ENCODE assay signal across 1 cellular context in the genomic region with DNA sequence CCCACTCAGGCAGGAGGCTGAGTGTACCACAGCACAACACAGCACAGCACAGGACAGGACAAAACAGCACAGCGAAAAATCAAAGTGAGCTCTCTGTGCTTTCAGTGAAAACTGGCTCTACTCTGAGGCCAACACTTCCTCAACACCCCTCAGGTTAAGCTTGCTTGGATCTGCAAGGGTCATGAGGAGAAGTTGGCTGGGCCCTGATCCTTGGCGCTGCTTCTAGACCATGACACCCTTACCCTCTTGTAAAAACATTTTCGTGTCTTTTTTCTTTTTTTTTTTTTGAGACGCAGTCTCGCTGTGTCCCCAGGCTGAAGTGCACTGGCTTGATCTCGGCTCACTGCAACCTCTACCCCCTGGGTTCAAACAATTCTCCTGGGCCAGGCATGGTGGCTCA.
TF ChIP-seq lines count a peak whose summit lies in the region.

No MANE protein-coding gene starts in this region.

TF ChIP-seq in HCT116, 20 proteins besides CTCF, POLR2A, EP300 and RAD21 (continued from another document):
- TF ChIP-seq, protein P1, sequence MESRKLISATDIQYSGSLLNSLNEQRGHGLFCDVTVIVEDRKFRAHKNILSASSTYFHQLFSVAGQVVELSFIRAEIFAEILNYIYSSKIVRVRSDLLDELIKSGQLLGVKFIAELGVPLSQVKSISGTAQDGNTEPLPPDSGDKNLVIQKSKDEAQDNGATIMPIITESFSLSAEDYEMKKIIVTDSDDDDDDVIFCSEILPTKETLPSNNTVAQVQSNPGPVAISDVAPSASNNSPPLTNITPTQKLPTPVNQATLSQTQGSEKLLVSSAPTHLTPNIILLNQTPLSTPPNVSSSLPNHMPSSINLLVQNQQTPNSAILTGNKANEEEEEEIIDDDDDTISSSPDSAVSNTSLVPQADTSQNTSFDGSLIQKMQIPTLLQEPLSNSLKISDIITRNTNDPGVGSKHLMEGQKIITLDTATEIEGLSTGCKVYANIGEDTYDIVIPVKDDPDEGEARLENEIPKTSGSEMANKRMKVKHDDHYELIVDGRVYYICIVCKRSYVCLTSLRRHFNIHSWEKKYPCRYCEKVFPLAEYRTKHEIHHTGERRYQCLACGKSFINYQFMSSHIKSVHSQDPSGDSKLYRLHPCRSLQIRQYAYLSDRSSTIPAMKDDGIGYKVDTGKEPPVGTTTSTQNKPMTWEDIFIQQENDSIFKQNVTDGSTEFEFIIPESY (IDR thresholded peaks at IDR 0.05; ENCODE audit: extremely low read depth, insufficient replicate concordance, low read length), result no peak
- TF ChIP-seq, protein P2, sequence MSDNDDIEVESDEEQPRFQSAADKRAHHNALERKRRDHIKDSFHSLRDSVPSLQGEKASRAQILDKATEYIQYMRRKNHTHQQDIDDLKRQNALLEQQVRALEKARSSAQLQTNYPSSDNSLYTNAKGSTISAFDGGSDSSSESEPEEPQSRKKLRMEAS (IDR thresholded peaks at IDR 0.05), result no peak
- TF ChIP-seq SRF (IDR thresholded peaks at IDR 0.05; ENCODE audit: low read depth) (no peak), POLR2AphosphoS5 (IDR thresholded peaks at IDR 0.05; ENCODE audit: low read depth, low read length) (no peak), EZH2phosphoT487 (IDR thresholded peaks at IDR 0.05; ENCODE audit: borderline replicate concordance) (no peak), YY1 (IDR thresholded peaks at IDR 0.05; ENCODE audit: extremely low read depth, insufficient replicate concordance, low read depth, low read length) (no peak)
